16 cellular contexts compared by ENCODE assay signal in genomic region chr5:109388407-109388806, GRCh38. TPM values are rescaled to one million over a fixed set of nuclear protein-coding genes. Genes with fewer than 3 reads are reported as not detected.
A peak's percentile ranks its signal among the peaks of the same experiment; 100 is the strongest.
DNase-seq lines count a peak whose midpoint lies in the region; ATAC-seq and TF ChIP-seq lines count a peak whose summit lies in the region.
"Had no signal": no experiment of that assay in that cellular context is flagged by ENCODE, and none has a peak within 500 bp of the region (broad histone marks: within the 10 kb centered on the region; RNA-seq: fewer than 3 reads in every experiment).

No MANE protein-coding gene starts in this region.

- DNase-seq in AG20443 (ENCODE audit: low spot score) (peak; percentile 29), HCT116 (ENCODE audit: low read depth, low spot score) (no peak), amniotic epithelial cell (ENCODE audit: low read depth) (peak; percentile 23), hepatic stellate cell (ENCODE audit: low spot score) (peak; percentile 31), HuH-7.5 (ENCODE audit: low spot score) (no peak), esophagus squamous epithelium (lab: John Stamatoyannopoulos, UW) (no peak), NCI-H524 (lab: John Stamatoyannopoulos, UW) (no peak), NCI-H524 treated with DMSO at 0.1 percent for 48 hours (lab: John Stamatoyannopoulos, UW) (no peak)
- DNase-seq: activated CD8-positive, alpha-beta memory T cell treated with anti-CD3 and anti-CD28 coated beads, Interleukin-2, amount 50 U/mL, for 48 hours; CD4-positive, CD25-positive, alpha-beta regulatory T cell; heart left ventricle; left ventricle myocardium superior; NCI-H1694; NCI-H774 had no signal

- ATAC-seq in HCT116 = peak; percentile 20; the same call in 1 of the 2 replicates
- ATAC-seq: left ventricle myocardium superior had no signal

- no peak overlapping the region; a peak in 1 of 4 replicates for H3K4me3 ChIP-seq in HCT116 (replicated peaks in 1 of 2; ENCODE audit: low read depth in 1 of 2, low read length in 2 of 2)
- H3K4me3 ChIP-seq in esophagus squamous epithelium = no peak overlapping the region
- H3K4me3 ChIP-seq: heart left ventricle, SJSA1, skin epidermis had no signal

- H3K27ac ChIP-seq in HCT116 (ENCODE audit: low read depth, low read length) = no peak overlapping the region
- H3K27ac ChIP-seq in esophagus squamous epithelium = no peak overlapping the region
- H3K27ac ChIP-seq: heart left ventricle, SJSA1 had no signal

- no peak overlapping the region for H2AFZ ChIP-seq in HCT116 (ENCODE audit: low read depth, low read length, poor library complexity, severe bottlenecking)

- peak overlapping the region; percentile 63 for H3K4me2 ChIP-seq in HCT116 (ENCODE audit: low read length)

- intact Hi-C loops in HCT116 (cut with micrococcal nuclease) = no loop called here
- intact Hi-C loops in esophagus squamous epithelium (cut with DNase I) = no loop called here

- POLR2A ChIA-PET in HCT116 (lab: Charles Lee) = no interaction called here

- no TSS peak for BruUV-seq in HCT116 (replicated peaks; lab: Mats Ljungman, UMichigan)

- no peaks in the 10 kb centered on the region for H3K9me2 ChIP-seq in HCT116 (ENCODE audit: insufficient read depth)

- H3K9me3 ChIP-seq in HCT116 (ENCODE audit: control insufficient read depth in 1 of 2, insufficient read depth in 1 of 2, low read depth in 1 of 2, low read length in 2 of 2) (no peaks in the 10 kb centered on the region), esophagus squamous epithelium (no peaks in the 10 kb centered on the region)
- H3K9me3 ChIP-seq: heart left ventricle, SJSA1 had no signal

- CTCF ChIA-PET in HCT116 (lab: Charles Lee) = no interaction called here

- H3K36me3 ChIP-seq in HCT116 (ENCODE audit: control insufficient read depth in 1 of 2, insufficient read depth in 2 of 2, low read length in 2 of 2) = no peaks in the 10 kb centered on the region
- H3K36me3 ChIP-seq in esophagus squamous epithelium = peaks cover 0 to 2% (median 0%) of the 10 kb centered on the region in 3 donors

- H3K27me3 ChIP-seq in HCT116 (ENCODE audit: insufficient read depth, low read length) (no peaks in the 10 kb centered on the region), esophagus squamous epithelium (no peaks in the 10 kb centered on the region)
- H3K27me3 ChIP-seq: heart left ventricle, SJSA1 had no signal

- TF ChIP-seq POLR2A in HCT116 (IDR thresholded peaks at IDR 0.05; ENCODE audit: borderline replicate concordance, extremely low read depth, insufficient read depth, insufficient read length) (no peak), esophagus squamous epithelium (IDR thresholded peaks at IDR 0.05) (no peak)

- no peak overlapping the region for H3K9ac ChIP-seq in HCT116 (ENCODE audit: low read length)

- TF ChIP-seq RAD21 in HCT116 (IDR thresholded peaks at IDR 0.05; ENCODE audit: low read depth) = no peak

- H3K4me1 ChIP-seq in HCT116 (ENCODE audit: control insufficient read depth in 1 of 2, insufficient read depth in 2 of 2, low read length in 2 of 2) (peaks cover 10 to 19% of the 10 kb centered on the region in 2 experiments), esophagus squamous epithelium (peaks cover 0 to 33% (median 18%) of the 10 kb centered on the region in 3 donors)

- TF ChIP-seq CTCF in HCT116 (IDR thresholded peaks at IDR 0.05 in 2 of 3, conservative IDR thresholded peaks at IDR 0.05 in 1 of 3; ENCODE audit: borderline replicate concordance in 1 of 3, insufficient read depth in 1 of 3, low read depth in 2 of 3, low read length in 2 of 3) (no peak), esophagus squamous epithelium (IDR thresholded peaks at IDR 0.05) (no peak)

- H4K20me1 ChIP-seq in HCT116 (ENCODE audit: insufficient read depth) = no peaks in the 10 kb centered on the region

- WGBS in esophagus squamous epithelium, 2 donors = 60 to 61% methylated on average over 2 of the region's 2 CpGs

- H3K79me2 ChIP-seq in HCT116 (ENCODE audit: insufficient read depth, low read length) = peaks cover 57% of the 10 kb centered on the region

- RAD21 ChIA-PET in HCT116 (lab: Charles Lee; ENCODE audit: low non-redundant PET in 1 of 2, low total read pairs in 2 of 2, uncharacterized antibody in 2 of 2, unreplicated experiment in 2 of 2) = no interaction called here

TF ChIP-seq in HCT116, 20 proteins besides CTCF, POLR2A, EP300 and RAD21:
- TF ChIP-seq TCF7L2 (IDR thresholded peaks at IDR 0.05; ENCODE audit: borderline replicate concordance, extremely low read depth, insufficient read depth, insufficient read length) = no peak
- no peak for TF ChIP-seq SIN3A (IDR thresholded peaks at IDR 0.05; ENCODE audit: low read depth)
- TF ChIP-seq MAX (IDR thresholded peaks at IDR 0.05) = no peak
- no peak for TF ChIP-seq POLR2AphosphoS5 (IDR thresholded peaks at IDR 0.05; ENCODE audit: low read depth, low read length)

RNA-seq across cellular contexts. Expression of gene PJA2, which starts 21.4 kb away (rescaled TPM):
- total RNA-seq in HCT116 (2021; ENCODE audit: unreplicated experiment) = 38.4 TPM
- 19.9 and 20.1 TPM in 2 replicates for polyA plus RNA-seq in HCT116 (2012)
- 10 to 100 TPM; 28.8 to 75.5 (median 51.4) TPM for total RNA-seq in esophagus squamous epithelium

Comparison
In these comparisons a context has a peak if more than half of its experiments do, and no peak if none do; other contexts are left out.
1. DNase-seq: peak in AG20443 (single experiment), amniotic epithelial cell (single experiment) and hepatic stellate cell (single experiment); none in HCT116 (single experiment), HuH-7.5 (single experiment), esophagus squamous epithelium (single experiment), NCI-H524 (0 of 2) and NCI-H524 treated with DMSO at 0.1 percent for 48 hours (single experiment).